Comparison of ENCODE assay signal across 16 cellular contexts in the genomic region with DNA sequence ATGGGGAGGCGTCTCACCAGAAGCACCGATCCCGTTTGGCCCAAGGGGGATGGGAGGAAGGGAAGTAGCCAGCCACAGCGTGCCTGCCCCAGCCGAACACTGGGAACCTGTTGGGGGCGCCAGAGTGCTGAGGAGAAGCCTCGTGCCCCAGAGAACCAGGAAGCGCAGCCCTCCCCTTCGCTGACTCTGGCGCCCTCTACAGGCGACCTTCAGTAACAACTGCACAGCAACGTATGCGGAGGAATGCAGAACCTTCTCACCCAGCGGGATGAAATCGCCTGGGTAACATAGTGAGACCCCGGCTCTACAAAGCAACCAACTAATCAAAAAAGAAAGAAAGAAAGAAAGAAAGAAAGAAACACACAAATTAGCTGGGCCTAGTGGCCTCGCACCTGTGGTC. TPM values are rescaled to one million over a fixed set of nuclear protein-coding genes. Genes with fewer than 3 reads are reported as not detected.
"Had no signal": no experiment of that assay in that cellular context is flagged by ENCODE, and none has a peak within 500 bp of the region (broad histone marks: within the 10 kb centered on the region; RNA-seq: fewer than 3 reads in every experiment).

CT45A9 (minus strand) TSS at position 101 of the 400 bp plus-strand sequence. CDS start 3,751 bp downstream, outside the sequence.

RNA-seq across cellular contexts. Expression of gene CT45A9, which starts in this region (rescaled TPM):
- total RNA-seq: stomach, subcutaneous adipose tissue, suprapubic skin, temporal lobe, testis, thoracic aorta, thyroid gland, tibial nerve, transverse colon, upper lobe of left lung, upper lobe of right lung, ureter, urinary bladder, uterus, vagina had no signal
- polyA plus RNA-seq: stomach, thymus, urinary bladder had no signal
